In the genomic region with DNA sequence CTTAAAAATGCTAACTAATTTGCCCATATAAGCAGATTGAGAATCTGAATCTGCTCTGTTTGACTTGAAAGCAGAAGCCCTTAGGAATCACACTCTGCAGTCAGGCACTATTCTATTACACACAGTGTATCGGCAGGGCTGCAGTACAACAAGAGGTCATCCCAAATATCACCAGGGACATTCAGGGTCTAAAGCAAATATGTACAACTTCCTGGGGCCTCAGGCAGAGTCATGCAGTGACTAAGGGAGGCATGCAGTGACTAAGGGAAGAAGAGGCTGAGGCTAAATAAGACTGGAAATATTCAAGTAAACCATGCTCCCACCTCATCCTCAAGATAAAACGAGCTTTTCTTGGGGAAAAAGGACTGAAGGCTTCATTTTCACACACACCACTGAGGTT, we compare ENCODE assay signal across 10 cellular contexts. TPM values are rescaled to one million over a fixed set of nuclear protein-coding genes. Genes with fewer than 3 reads are reported as not detected.
DNase-seq lines count a peak whose midpoint lies in the region; ATAC-seq and TF ChIP-seq lines count a peak whose summit lies in the region.
"Had no signal": no experiment of that assay in that cellular context is flagged by ENCODE, and none has a peak within 500 bp of the region (broad histone marks: within the 10 kb centered on the region; RNA-seq: fewer than 3 reads in every experiment).

No MANE protein-coding gene starts in this region.

- no TSS peak for BruUV-seq in A673 (replicated peaks; lab: Mats Ljungman, UMichigan)

- H3K27me3 ChIP-seq in thyroid gland, result no peaks in the 10 kb centered on the region
- H3K27me3 ChIP-seq in A673 (replicated peaks; ENCODE audit: insufficient read depth, low read depth, low read length, poor library complexity), result no peaks in the 10 kb centered on the region

- CTCF ChIA-PET in A673 (lab: Charles Lee), result no interaction called here

- WGBS in thyroid gland, 2 donors, result 79 to 80% methylated on average over 2 of the region's 2 CpGs

- DNase-seq in Daoy (ENCODE audit: low read depth) (peak; percentile 60), RPMI7951 (ENCODE audit: low read depth) (peak; percentile 93), fibroblast of mammary gland (ENCODE audit: low read depth) (peak; percentile 95), omental fat pad (ENCODE audit: low spot score) (no peak), NOMO-1 treated with DMSO at 0.1 percent for 48 hours (lab: John Stamatoyannopoulos, UW; ENCODE audit: unreplicated experiment) (no peak), thyroid gland (no peak), A673 (ENCODE audit: low spot score) (no peak)
- DNase-seq: activated naive CD8-positive, alpha-beta T cell treated with anti-CD3 and anti-CD28 coated beads, Interleukin-2, amount 50 U/mL, for 24 hours; OCI-M1 had no signal

- POLR2A ChIA-PET in A673 (lab: Charles Lee; ENCODE audit: low non-redundant PET), result no interaction called here

- intact Hi-C loops in thyroid gland (cut with DNase I), result no loop called here
- intact Hi-C loops in A673 (cut with micrococcal nuclease; ENCODE audit: unreplicated experiment), result no loop called here

- H3K9me3 ChIP-seq in thyroid gland (no peaks in the 10 kb centered on the region), A673 (ENCODE audit: low read depth, low read length, poor library complexity, severe bottlenecking) (no peaks in the 10 kb centered on the region)

- H3K27ac ChIP-seq in thyroid gland (no peak overlapping the region), A673 (ENCODE audit: low read depth, low read length, poor library complexity, severe bottlenecking) (no peak overlapping the region)

- ATAC-seq in omental fat pad (ENCODE audit: low FRiP score) (peak; percentile 93), HG02763 (IDR thresholded peaks at IDR 0.05; ENCODE audit: unreplicated experiment) (no peak)
- ATAC-seq: activated naive CD8-positive, alpha-beta T cell treated with anti-CD3 and anti-CD28 coated beads, Interleukin-2, amount 50 U/mL, for 24 hours had no signal

- no peak overlapping the region for H3K4me3 ChIP-seq in fibroblast of mammary gland (ENCODE audit: control insufficient read depth, low read depth, low read length)
- H3K4me3 ChIP-seq in thyroid gland (replicated peaks in 1 of 3), result no peak overlapping the region
- H3K4me3 ChIP-seq in A673 (ENCODE audit: low read depth, low read length, poor library complexity, severe bottlenecking), result no peak overlapping the region

- H3K36me3 ChIP-seq in thyroid gland (no peaks in the 10 kb centered on the region), A673 (ENCODE audit: insufficient read depth, low read length, poor library complexity, severe bottlenecking) (no peaks in the 10 kb centered on the region)

- TF ChIP-seq POLR2A in thyroid gland (IDR thresholded peaks at IDR 0.05), result no peak

- no peak for TF ChIP-seq CTCF in fibroblast of mammary gland (conservative IDR thresholded peaks at IDR 0.05; ENCODE audit: control insufficient read depth, insufficient read depth, low read depth, low read length)
- TF ChIP-seq CTCF in omental fat pad (IDR thresholded peaks at IDR 0.05), result no peak
- TF ChIP-seq CTCF in thyroid gland (IDR thresholded peaks at IDR 0.05), result no peak
- no peak for TF ChIP-seq CTCF in A673 (conservative IDR thresholded peaks at IDR 0.05; ENCODE audit: low read depth, low read length)

- H3K4me1 ChIP-seq in thyroid gland (peaks cover 4% of the 10 kb centered on the region in 2 donors), A673 (ENCODE audit: insufficient read depth, low read length, poor library complexity, severe bottlenecking) (no peaks in the 10 kb centered on the region)

RNA-seq across cellular contexts. Expression of gene MAPK10, which starts 20.9 kb away (rescaled TPM):
- total RNA-seq in Daoy (2014; rRNA removed; shearing (Covaris generic)), result 0.06 TPM in 1 of 2 replicates, not detected in the other
- 14.5 and 15.0 TPM in 2 replicates for total RNA-seq in RPMI7951 (2014; rRNA removed; shearing (Covaris generic))
- 10 to 100 TPM; 38.5 to 51.3 (median 41.4) TPM for total RNA-seq in omental fat pad
- total RNA-seq in thyroid gland, result 10 to 100 TPM; 65.4 to 95.0 (median 86.2) TPM
- 6.3 and 6.8 TPM in 2 replicates for total RNA-seq in A673 (2021)

Comparison
In these comparisons a context has a peak if more than half of its experiments do, and no peak if none do; other contexts are left out.
1. DNase-seq: peak in Daoy (single experiment), RPMI7951 (single experiment) and fibroblast of mammary gland (single experiment); none in omental fat pad (single experiment), NOMO-1 treated with DMSO at 0.1 percent for 48 hours (single experiment), thyroid gland (0 of 2) and A673 (single experiment).